In the genomic region with DNA sequence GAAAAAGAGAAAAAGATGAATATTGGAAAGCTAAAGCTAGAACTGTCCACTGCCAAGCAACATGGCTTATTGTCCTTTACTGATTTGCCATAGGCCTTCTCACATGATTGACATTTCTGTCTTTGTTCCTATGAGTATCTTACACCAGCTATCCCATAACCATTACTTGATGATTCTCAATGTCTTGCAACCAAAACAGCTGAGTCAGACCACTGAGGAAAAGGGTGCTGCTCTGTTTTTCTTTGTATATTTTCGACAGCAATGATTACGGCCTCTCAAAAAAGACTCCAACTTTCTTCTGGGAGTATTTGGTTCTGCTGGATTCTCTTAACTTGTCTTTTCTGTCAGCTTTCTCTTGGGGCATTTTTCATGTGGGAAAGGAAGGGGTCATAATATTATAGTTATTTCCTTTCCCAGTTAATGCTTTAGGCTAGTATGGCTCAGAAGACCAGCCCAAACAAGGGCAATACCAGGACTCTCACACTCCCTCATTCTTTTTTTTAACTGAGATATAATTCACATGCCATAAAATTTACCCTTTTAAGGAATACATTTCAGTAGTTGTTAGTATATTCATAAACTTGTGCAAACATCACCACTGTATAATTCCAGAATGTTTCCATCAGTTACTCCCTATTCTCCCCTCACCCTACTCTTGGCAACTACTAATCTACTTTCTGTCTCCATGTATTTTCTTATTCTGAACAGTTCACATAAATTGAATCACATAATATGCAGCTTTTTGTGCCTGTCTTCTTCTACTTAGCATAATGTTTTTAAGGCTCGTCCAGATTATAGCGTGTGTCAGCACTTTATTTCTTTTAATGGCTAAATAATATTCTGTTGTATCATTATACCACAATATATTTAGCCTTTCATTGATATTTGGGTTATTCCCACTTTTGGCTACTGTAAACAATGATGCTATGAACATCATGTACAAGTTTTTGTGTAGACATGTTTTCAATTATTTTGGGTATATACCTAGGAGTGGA, we compare ENCODE assay signal across 1 cellular context.
TF ChIP-seq lines count a peak whose summit lies in the region.

No MANE protein-coding gene starts in this region.

TF ChIP-seq in HepG2, 621 proteins besides CTCF, POLR2A, EP300 and RAD21 (continued from another document):
- TF ChIP-seq, protein P1, sequence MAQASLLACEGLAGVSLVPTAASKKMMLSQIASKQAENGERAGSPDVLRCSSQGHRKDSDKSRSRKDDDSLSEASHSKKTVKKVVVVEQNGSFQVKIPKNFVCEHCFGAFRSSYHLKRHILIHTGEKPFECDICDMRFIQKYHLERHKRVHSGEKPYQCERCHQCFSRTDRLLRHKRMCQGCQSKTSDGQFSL (CRISPR knock-in tag; IDR thresholded peaks at IDR 0.05): no peak
- TF ChIP-seq ZSCAN9 (CRISPR knock-in tag; IDR thresholded peaks at IDR 0.05; ENCODE audit: borderline replicate concordance) (no peak), ZNF557 (CRISPR knock-in tag; IDR thresholded peaks at IDR 0.05) (no peak), SIX1 (CRISPR knock-in tag; IDR thresholded peaks at IDR 0.05; ENCODE audit: borderline replicate concordance) (no peak), FOXK1 (CRISPR knock-in tag; IDR thresholded peaks at IDR 0.05; ENCODE audit: borderline replicate concordance, low read depth) (no peak), MAFF (IDR thresholded peaks at IDR 0.05; ENCODE audit: low read depth, low read length) (peak; percentile 64)
- TF ChIP-seq, protein P2, sequence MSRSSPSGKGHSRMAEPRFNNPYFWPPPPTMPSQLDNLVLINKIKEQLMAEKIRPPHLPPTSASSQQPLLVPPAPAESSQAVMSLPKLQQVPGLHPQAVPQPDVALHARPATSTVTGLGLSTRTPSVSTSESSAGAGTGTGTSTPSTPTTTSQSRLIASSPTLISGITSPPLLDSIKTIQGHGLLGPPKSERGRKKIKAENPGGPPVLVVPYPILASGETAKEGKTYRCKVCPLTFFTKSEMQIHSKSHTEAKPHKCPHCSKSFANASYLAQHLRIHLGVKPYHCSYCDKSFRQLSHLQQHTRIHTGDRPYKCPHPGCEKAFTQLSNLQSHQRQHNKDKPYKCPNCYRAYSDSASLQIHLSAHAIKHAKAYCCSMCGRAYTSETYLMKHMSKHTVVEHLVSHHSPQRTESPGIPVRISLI (CRISPR knock-in tag; IDR thresholded peaks at IDR 0.05; ENCODE audit: borderline replicate concordance): no peak
- TF ChIP-seq, protein P3, sequence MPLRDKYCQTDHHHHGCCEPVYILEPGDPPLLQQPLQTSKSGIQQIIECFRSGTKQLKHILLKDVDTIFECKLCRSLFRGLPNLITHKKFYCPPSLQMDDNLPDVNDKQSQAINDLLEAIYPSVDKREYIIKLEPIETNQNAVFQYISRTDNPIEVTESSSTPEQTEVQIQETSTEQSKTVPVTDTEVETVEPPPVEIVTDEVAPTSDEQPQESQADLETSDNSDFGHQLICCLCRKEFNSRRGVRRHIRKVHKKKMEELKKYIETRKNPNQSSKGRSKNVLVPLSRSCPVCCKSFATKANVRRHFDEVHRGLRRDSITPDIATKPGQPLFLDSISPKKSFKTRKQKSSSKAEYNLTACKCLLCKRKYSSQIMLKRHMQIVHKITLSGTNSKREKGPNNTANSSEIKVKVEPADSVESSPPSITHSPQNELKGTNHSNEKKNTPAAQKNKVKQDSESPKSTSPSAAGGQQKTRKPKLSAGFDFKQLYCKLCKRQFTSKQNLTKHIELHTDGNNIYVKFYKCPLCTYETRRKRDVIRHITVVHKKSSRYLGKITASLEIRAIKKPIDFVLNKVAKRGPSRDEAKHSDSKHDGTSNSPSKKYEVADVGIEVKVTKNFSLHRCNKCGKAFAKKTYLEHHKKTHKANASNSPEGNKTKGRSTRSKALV (CRISPR knock-in tag; IDR thresholded peaks at IDR 0.05): no peak
